Comparison of ENCODE assay signal across 1 cellular context in the genomic region with DNA sequence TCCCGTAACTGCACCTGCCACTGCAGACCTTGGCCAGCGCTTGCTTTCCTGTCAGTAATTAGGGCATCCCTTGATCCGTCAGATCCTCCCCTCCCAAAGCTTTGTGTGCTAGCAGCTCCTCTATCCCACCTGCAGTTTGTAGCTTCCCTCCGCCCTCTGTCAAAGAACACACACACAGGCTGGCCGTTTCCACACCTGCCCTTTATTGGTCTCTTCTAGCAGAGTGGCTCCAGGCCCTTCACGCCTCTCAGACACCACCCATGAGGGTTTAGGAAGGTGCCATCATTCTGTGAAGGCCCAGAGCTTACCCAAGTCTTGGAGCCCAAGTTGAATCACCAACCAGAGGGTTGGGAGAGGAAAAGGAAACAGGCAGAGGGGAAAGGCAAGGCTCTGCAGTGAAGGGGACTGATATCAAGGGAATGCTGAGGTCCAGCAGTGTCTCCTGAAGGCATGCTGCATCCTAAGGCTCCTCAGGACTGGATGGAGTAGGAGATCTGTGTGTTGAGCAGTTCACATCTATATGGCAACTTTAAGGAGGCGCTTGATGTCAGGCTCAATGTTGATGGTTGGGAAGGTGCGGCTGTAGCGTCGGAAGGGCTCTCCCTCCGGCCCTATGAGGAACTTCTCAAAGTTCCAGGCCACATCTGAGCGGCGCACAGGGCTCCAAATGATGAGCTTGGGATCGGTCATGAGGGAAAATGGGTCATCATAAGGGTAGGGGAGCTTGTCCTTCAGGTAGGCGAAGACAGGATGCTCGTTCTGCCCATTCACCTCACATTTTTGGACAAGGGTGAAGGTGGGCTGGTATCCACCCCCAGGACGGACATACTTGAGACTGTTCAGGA.
TF ChIP-seq lines count a peak whose summit lies in the region.

No MANE protein-coding gene starts in this region.

TF ChIP-seq in A549, 52 proteins besides CTCF, POLR2A, EP300 and RAD21 (continued from another document):
- no peak for TF ChIP-seq TP53 (CRISPR knock-in tag; IDR thresholded peaks at IDR 0.05)
- TF ChIP-seq FOSB (CRISPR knock-in tag; IDR thresholded peaks at IDR 0.05), result no peak
- TF ChIP-seq NPAS2 (CRISPR knock-in tag; IDR thresholded peaks at IDR 0.05; ENCODE audit: borderline replicate concordance), result no peak
- TF ChIP-seq, protein P1, sequence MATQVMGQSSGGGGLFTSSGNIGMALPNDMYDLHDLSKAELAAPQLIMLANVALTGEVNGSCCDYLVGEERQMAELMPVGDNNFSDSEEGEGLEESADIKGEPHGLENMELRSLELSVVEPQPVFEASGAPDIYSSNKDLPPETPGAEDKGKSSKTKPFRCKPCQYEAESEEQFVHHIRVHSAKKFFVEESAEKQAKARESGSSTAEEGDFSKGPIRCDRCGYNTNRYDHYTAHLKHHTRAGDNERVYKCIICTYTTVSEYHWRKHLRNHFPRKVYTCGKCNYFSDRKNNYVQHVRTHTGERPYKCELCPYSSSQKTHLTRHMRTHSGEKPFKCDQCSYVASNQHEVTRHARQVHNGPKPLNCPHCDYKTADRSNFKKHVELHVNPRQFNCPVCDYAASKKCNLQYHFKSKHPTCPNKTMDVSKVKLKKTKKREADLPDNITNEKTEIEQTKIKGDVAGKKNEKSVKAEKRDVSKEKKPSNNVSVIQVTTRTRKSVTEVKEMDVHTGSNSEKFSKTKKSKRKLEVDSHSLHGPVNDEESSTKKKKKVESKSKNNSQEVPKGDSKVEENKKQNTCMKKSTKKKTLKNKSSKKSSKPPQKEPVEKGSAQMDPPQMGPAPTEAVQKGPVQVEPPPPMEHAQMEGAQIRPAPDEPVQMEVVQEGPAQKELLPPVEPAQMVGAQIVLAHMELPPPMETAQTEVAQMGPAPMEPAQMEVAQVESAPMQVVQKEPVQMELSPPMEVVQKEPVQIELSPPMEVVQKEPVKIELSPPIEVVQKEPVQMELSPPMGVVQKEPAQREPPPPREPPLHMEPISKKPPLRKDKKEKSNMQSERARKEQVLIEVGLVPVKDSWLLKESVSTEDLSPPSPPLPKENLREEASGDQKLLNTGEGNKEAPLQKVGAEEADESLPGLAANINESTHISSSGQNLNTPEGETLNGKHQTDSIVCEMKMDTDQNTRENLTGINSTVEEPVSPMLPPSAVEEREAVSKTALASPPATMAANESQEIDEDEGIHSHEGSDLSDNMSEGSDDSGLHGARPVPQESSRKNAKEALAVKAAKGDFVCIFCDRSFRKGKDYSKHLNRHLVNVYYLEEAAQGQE (IDR thresholded peaks at IDR 0.05), result no peak
- no peak for TF ChIP-seq ZNF302 (CRISPR knock-in tag; IDR thresholded peaks at IDR 0.05)
- no peak for TF ChIP-seq KDM1A (IDR thresholded peaks at IDR 0.05; ENCODE audit: low read depth)
- no peak for TF ChIP-seq EHMT2 (IDR thresholded peaks at IDR 0.05; ENCODE audit: low read depth)
- TF ChIP-seq, protein P2, sequence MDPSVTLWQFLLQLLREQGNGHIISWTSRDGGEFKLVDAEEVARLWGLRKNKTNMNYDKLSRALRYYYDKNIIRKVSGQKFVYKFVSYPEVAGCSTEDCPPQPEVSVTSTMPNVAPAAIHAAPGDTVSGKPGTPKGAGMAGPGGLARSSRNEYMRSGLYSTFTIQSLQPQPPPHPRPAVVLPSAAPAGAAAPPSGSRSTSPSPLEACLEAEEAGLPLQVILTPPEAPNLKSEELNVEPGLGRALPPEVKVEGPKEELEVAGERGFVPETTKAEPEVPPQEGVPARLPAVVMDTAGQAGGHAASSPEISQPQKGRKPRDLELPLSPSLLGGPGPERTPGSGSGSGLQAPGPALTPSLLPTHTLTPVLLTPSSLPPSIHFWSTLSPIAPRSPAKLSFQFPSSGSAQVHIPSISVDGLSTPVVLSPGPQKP (IDR thresholded peaks at IDR 0.05; ENCODE audit: low read depth, low read length), result no peak
- TF ChIP-seq TFCP2L1 (CRISPR knock-in tag; IDR thresholded peaks at IDR 0.05), result no peak
